ENCODE assay signal across 1 cellular context in genomic region chr4:155742310-155743015, GRCh38.
TF ChIP-seq lines count a peak whose summit lies in the region.

No MANE protein-coding gene starts in this region.

TF ChIP-seq in WTC11, 78 proteins besides CTCF, POLR2A, EP300 and RAD21 (continued from another document):
- TF ChIP-seq ZNF423 (CRISPR knock-in tag; IDR thresholded peaks at IDR 0.05) (no peak), NFYB (CRISPR knock-in tag; conservative IDR thresholded peaks at IDR 0.05; ENCODE audit: low read depth) (no peak), GTF2I (CRISPR knock-in tag; conservative IDR thresholded peaks at IDR 0.05) (no peak), STAT6 (CRISPR knock-in tag; conservative IDR thresholded peaks at IDR 0.05; ENCODE audit: low read depth) (no peak), JUN (CRISPR knock-in tag; IDR thresholded peaks at IDR 0.05) (no peak), ATF6 (CRISPR knock-in tag; IDR thresholded peaks at IDR 0.05) (no peak), ZNF317 (CRISPR knock-in tag; IDR thresholded peaks at IDR 0.05; ENCODE audit: borderline replicate concordance, low read depth) (no peak), FOXP1 (CRISPR knock-in tag; IDR thresholded peaks at IDR 0.05; ENCODE audit: borderline replicate concordance) (no peak), ZNF396 (CRISPR knock-in tag; IDR thresholded peaks at IDR 0.05; ENCODE audit: borderline replicate concordance) (no peak), NR2C2 (CRISPR knock-in tag; IDR thresholded peaks at IDR 0.05) (no peak), FOXP4 (CRISPR knock-in tag; IDR thresholded peaks at IDR 0.05) (no peak), ZNF121 (CRISPR knock-in tag; IDR thresholded peaks at IDR 0.05) (no peak), ATF3 (CRISPR knock-in tag; conservative IDR thresholded peaks at IDR 0.05) (no peak)
